Comparison of ENCODE assay signal across 13 cellular contexts in genomic region chr9:114607671-114608524, GRCh38. TPM values are rescaled to one million over a fixed set of nuclear protein-coding genes. Genes with fewer than 3 reads are reported as not detected.
A peak's percentile ranks its signal among the peaks of the same experiment; 100 is the strongest.
DNase-seq lines count a peak whose midpoint lies in the region; ATAC-seq and TF ChIP-seq lines count a peak whose summit lies in the region.
"Had no signal": no experiment of that assay in that cellular context is flagged by ENCODE, and none has a peak within 500 bp of the region (broad histone marks: within the 10 kb centered on the region; RNA-seq: fewer than 3 reads in every experiment).

No MANE protein-coding gene starts in this region.

- H3K36me3 Mint-ChIP-seq in CD4-positive, CD25-positive, alpha-beta regulatory T cell = peaks cover 7% of the 10 kb centered on the region
- H3K36me3 Mint-ChIP-seq in activated B cell treated with CpG ODN at 0.5 μM for 24 hours (ENCODE audit: low read depth) = peaks cover 7% of the 10 kb centered on the region

- H3K4me1 ChIP-seq in CD4-positive, CD25-positive, alpha-beta regulatory T cell (ENCODE audit: control insufficient read depth, insufficient read depth, low read length, poor library complexity, severe bottlenecking) = peaks cover 18% of the 10 kb centered on the region

- no peaks in the 10 kb centered on the region for H3K9me3 ChIP-seq in CD4-positive, CD25-positive, alpha-beta regulatory T cell (ENCODE audit: control insufficient read depth in 2 of 2, low read length in 2 of 2)
- H3K9me3 ChIP-seq: body of pancreas had no signal

- H3K9me3 Mint-ChIP-seq in CD4-positive, CD25-positive, alpha-beta regulatory T cell = no peaks in the 10 kb centered on the region
- no peaks in the 10 kb centered on the region for H3K9me3 Mint-ChIP-seq in activated B cell treated with CpG ODN at 0.5 μM for 24 hours

- H3K27me3 ChIP-seq in CD4-positive, CD25-positive, alpha-beta regulatory T cell (ENCODE audit: control insufficient read depth, insufficient read depth, low read length) = no peaks in the 10 kb centered on the region
- H3K27me3 ChIP-seq: body of pancreas had no signal

- H3K4me1 Mint-ChIP-seq in CD4-positive, CD25-positive, alpha-beta regulatory T cell = peaks cover 7 to 29% (median 15%) of the 10 kb centered on the region in 4 donors
- H3K4me1 Mint-ChIP-seq in activated B cell treated with CpG ODN at 0.5 μM for 24 hours = peaks cover 81% of the 10 kb centered on the region

- intact Hi-C loops in activated B cell treated with CpG ODN at 0.5 μM for 24 hours (cut with micrococcal nuclease) = no loop called here

- no peaks in the 10 kb centered on the region for H3K27me3 Mint-ChIP-seq in CD4-positive, CD25-positive, alpha-beta regulatory T cell
- no peaks in the 10 kb centered on the region for H3K27me3 Mint-ChIP-seq in activated B cell treated with CpG ODN at 0.5 μM for 24 hours

- H3K4me3 Mint-ChIP-seq in CD4-positive, CD25-positive, alpha-beta regulatory T cell = peak overlapping the region in 3 of 4 donors; percentile 23 to 74 (median 56)
- H3K4me3 Mint-ChIP-seq in activated B cell treated with CpG ODN at 0.5 μM for 24 hours = peak overlapping the region; percentile 30

- no peak for ATAC-seq in CD4-positive, CD25-positive, alpha-beta regulatory T cell (ENCODE audit: low read depth in 2 of 2)
- ATAC-seq in GM19468 (IDR thresholded peaks at IDR 0.05; ENCODE audit: extremely low read depth, unreplicated experiment) (peak; percentile 28), HG02973 (IDR thresholded peaks at IDR 0.05; ENCODE audit: unreplicated experiment) (peak; percentile 35), activated B cell treated with CpG ODN at 0.5 μM for 24 hours (ENCODE audit: low read depth) (peak; percentile 13), GM21367 (IDR thresholded peaks at IDR 0.05; ENCODE audit: unreplicated experiment) (no peak)
- ATAC-seq: body of pancreas had no signal

- H3K27ac ChIP-seq in CD4-positive, CD25-positive, alpha-beta regulatory T cell (ENCODE audit: insufficient read depth, low read length, poor library complexity, severe bottlenecking) = no peak overlapping the region
- H3K27ac ChIP-seq: body of pancreas, epithelial cell of prostate had no signal

- TF ChIP-seq CTCF in activated B cell treated with CpG ODN at 0.5 μM for 24 hours (IDR thresholded peaks at IDR 0.05) = no peak

- CTCF ChIA-PET in activated B cell treated with CpG ODN at 0.5 μM for 24 hours (lab: Charles Lee) = interaction anchor here (0.6 kb wide), 1 partner anchor 26 kb away, joined by 3 read pairs; no protein-coding TSS in a partner anchor

- POLR2A ChIA-PET in activated B cell treated with CpG ODN at 0.5 μM for 24 hours (lab: Charles Lee) = interaction anchor here (0.5 to 12.7 kb wide), 6 partner anchors 9 to 310 kb away, joined by 3 to 161 read pairs (median 4); partner anchors contain the start of gene ATP6V1G1

- no peak overlapping the region for H3K4me3 ChIP-seq in CD4-positive, CD25-positive, alpha-beta regulatory T cell (ENCODE audit: low read depth, low read length)
- H3K4me3 ChIP-seq: body of pancreas had no signal

- no peaks in the 10 kb centered on the region for H3K36me3 ChIP-seq in CD4-positive, CD25-positive, alpha-beta regulatory T cell (ENCODE audit: control insufficient read depth, insufficient read depth, low read length)

- H3K27ac Mint-ChIP-seq in CD4-positive, CD25-positive, alpha-beta regulatory T cell = peak overlapping the region in 2 of 3 donors; percentile 23 to 39
- H3K27ac Mint-ChIP-seq in activated B cell treated with CpG ODN at 0.5 μM for 24 hours = peak overlapping the region; percentile 72

- DNase-seq in CD4-positive, CD25-positive, alpha-beta regulatory T cell = no peak
- no peak for DNase-seq in activated B cell treated with CpG ODN at 0.5 μM for 24 hours
- no peak for DNase-seq in SW480 (ENCODE audit: low spot score)
- no peak for DNase-seq in D341Med (ENCODE audit: low spot score)
- no peak for DNase-seq in NCI-H2227 treated with DMSO at 0.1 percent for 48 hours (lab: John Stamatoyannopoulos, UW)
- DNase-seq: body of pancreas; Kasumi-1; NCI-H524 treated with DMSO at 0.1 percent for 48 hours; stimulated activated naive CD4-positive, alpha-beta T cell treated with Interleukin-2 at 50 U/mL for 16 hours had no signal

RNA-seq across cellular contexts. Expression of gene TMEM268, which starts 3.2 kb away (rescaled TPM):
- total RNA-seq in CD4-positive, CD25-positive, alpha-beta regulatory T cell = 10.7 TPM
- polyA plus RNA-seq in CD4-positive, CD25-positive, alpha-beta regulatory T cell = 10 to 100 TPM in 1 of 4 donors, 1 to 10 TPM in 3; 6.5 to 10.1 (median 8.0) TPM
- 32.0 and 34.6 TPM in 2 replicates for total RNA-seq in activated B cell treated with CpG ODN at 0.5 μM for 24 hours

RNA-seq across cellular contexts. Expression of gene ATP6V1G1, which starts 20.3 kb away (rescaled TPM):
- total RNA-seq in CD4-positive, CD25-positive, alpha-beta regulatory T cell = 111 TPM
- polyA plus RNA-seq in CD4-positive, CD25-positive, alpha-beta regulatory T cell = 100 to 1,000 TPM; 313 to 357 (median 335) TPM
- 68.4 and 70.2 TPM in 2 replicates for total RNA-seq in activated B cell treated with CpG ODN at 0.5 μM for 24 hours

RNA-seq across cellular contexts. Expression of gene TEX53, which starts 49.7 kb away (rescaled TPM):
- not detected for total RNA-seq in CD4-positive, CD25-positive, alpha-beta regulatory T cell
- polyA plus RNA-seq in CD4-positive, CD25-positive, alpha-beta regulatory T cell = not detected
- total RNA-seq in activated B cell treated with CpG ODN at 0.5 μM for 24 hours = not detected in 2 replicates
- total RNA-seq: body of pancreas had no signal

Comparison
In these comparisons a context has a peak if more than half of its experiments do, and no peak if none do; other contexts are left out.
1. ATAC-seq: peak in GM19468 (single experiment), HG02973 (single experiment) and activated B cell treated with CpG ODN at 0.5 μM for 24 hours (single experiment); none in CD4-positive, CD25-positive, alpha-beta regulatory T cell (0 of 2) and GM21367 (single experiment).